1 cellular context compared by ENCODE assay signal in genomic region chr11:618856-619624, GRCh38.
TF ChIP-seq lines count a peak whose summit lies in the region.

No MANE protein-coding gene starts in this region.

TF ChIP-seq in HepG2, 621 proteins besides CTCF, POLR2A, EP300 and RAD21:
- TF ChIP-seq AGO2 (optimal IDR thresholded peaks at IDR 0.05; ENCODE audit: low read depth, low read length) (peak; percentile 61), MYNN (CRISPR knock-in tag; IDR thresholded peaks at IDR 0.05; ENCODE audit: low read depth) (no peak), MATR3 (CRISPR knock-in tag; IDR thresholded peaks at IDR 0.05) (no peak), TFAP4 (IDR thresholded peaks at IDR 0.05; ENCODE audit: borderline replicate concordance, low read depth) (no peak), ZXDC (CRISPR knock-in tag; IDR thresholded peaks at IDR 0.05) (no peak), ZNF878 (CRISPR knock-in tag; IDR thresholded peaks at IDR 0.05) (no peak), REXO4 (CRISPR knock-in tag; IDR thresholded peaks at IDR 0.05; ENCODE audit: borderline replicate concordance) (no peak), HOXD1 (CRISPR knock-in tag; IDR thresholded peaks at IDR 0.05) (no peak), RXRA (CRISPR knock-in tag; IDR thresholded peaks at IDR 0.05) (no peak), SIX1 (CRISPR knock-in tag; IDR thresholded peaks at IDR 0.05; ENCODE audit: borderline replicate concordance) (no peak), RBM22 (optimal IDR thresholded peaks at IDR 0.05; ENCODE audit: low read length) (peak; percentile 35), PRDM15 (CRISPR knock-in tag; IDR thresholded peaks at IDR 0.05) (no peak), FUBP1 (CRISPR knock-in tag; IDR thresholded peaks at IDR 0.05; ENCODE audit: borderline replicate concordance) (no peak), ZUFSP (CRISPR knock-in tag; IDR thresholded peaks at IDR 0.05; ENCODE audit: borderline replicate concordance) (no peak)
